ENCODE assay signal across 12 cellular contexts in genomic region chr10:20115929-20116328, GRCh38.
A peak's percentile ranks its signal among the peaks of the same experiment; 100 is the strongest.
DNase-seq lines count a peak whose midpoint lies in the region; ATAC-seq and TF ChIP-seq lines count a peak whose summit lies in the region.
"Had no signal": no experiment of that assay in that cellular context is flagged by ENCODE, and none has a peak within 500 bp of the region (broad histone marks: within the 10 kb centered on the region; RNA-seq: fewer than 3 reads in every experiment).

No MANE protein-coding gene starts in this region.

- H3K36me3 Mint-ChIP-seq in GM23338 (ENCODE audit: low read depth), result peaks cover 17% of the 10 kb centered on the region; the same call in 2 of the 3 replicates
- peaks cover 19% of the 10 kb centered on the region for H3K36me3 Mint-ChIP-seq in neural progenitor cell
- H3K36me3 Mint-ChIP-seq: CD4-positive, CD25-positive, alpha-beta regulatory T cell had no signal

- H4K20me1 ChIP-seq in GM23338 (replicated peaks; ENCODE audit: insufficient read depth) (no peaks in the 10 kb centered on the region), neural progenitor cell (ENCODE audit: low read depth) (no peaks in the 10 kb centered on the region)
- H4K20me1 ChIP-seq: BLaER1 treated with 17β-estradiol and CSF1 and Interleukin-3, amounts not matched to agents 10 nM and 100 nM had no signal

- no peaks in the 10 kb centered on the region for H3K27me3 ChIP-seq in GM23338 (ENCODE audit: insufficient read depth)
- H3K27me3 ChIP-seq in HUES64 (ENCODE audit: insufficient read depth, low read length), result no peaks in the 10 kb centered on the region
- H3K27me3 ChIP-seq in iPS DF 6.9 (ENCODE audit: control insufficient read depth, insufficient read depth, low read length), result no peaks in the 10 kb centered on the region
- H3K27me3 ChIP-seq in neural progenitor cell, result no peaks in the 10 kb centered on the region
- H3K27me3 ChIP-seq: BLaER1 treated with 17β-estradiol and CSF1 and Interleukin-3, amounts not matched to agents 10 nM and 100 nM had no signal

- ATAC-seq in GM23338 (peak; percentile 82), GM21717 (IDR thresholded peaks at IDR 0.05; ENCODE audit: unreplicated experiment) (no peak)
- ATAC-seq: GM12878 had no signal

- H3K27ac Mint-ChIP-seq in GM23338 (peak overlapping the region; percentile 67; the same call in 1 of the 2 replicates), neural progenitor cell (no peak overlapping the region)
- H3K27ac Mint-ChIP-seq: CD4-positive, CD25-positive, alpha-beta regulatory T cell had no signal

- H3K9me2 ChIP-seq in GM23338 (ENCODE audit: insufficient read depth), result no peaks in the 10 kb centered on the region

- no peaks in the 10 kb centered on the region for H3K36me3 ChIP-seq in GM23338 (ENCODE audit: insufficient read depth)
- no peaks in the 10 kb centered on the region for H3K36me3 ChIP-seq in HUES64 (ENCODE audit: insufficient read depth, low read length)
- H3K36me3 ChIP-seq in iPS DF 6.9 (ENCODE audit: control insufficient read depth, insufficient read depth, low read length), result no peaks in the 10 kb centered on the region
- H3K36me3 ChIP-seq in neural progenitor cell, result no peaks in the 10 kb centered on the region

- H3K27me3 Mint-ChIP-seq in GM23338 (ENCODE audit: insufficient read depth, low read depth, poor library complexity) (peaks cover 10% of the 10 kb centered on the region), neural progenitor cell (ENCODE audit: insufficient read depth, low read depth) (no peaks in the 10 kb centered on the region)
- H3K27me3 Mint-ChIP-seq: CD4-positive, CD25-positive, alpha-beta regulatory T cell had no signal

- H3F3A ChIP-seq in GM23338 (replicated peaks; ENCODE audit: low read depth) (no peaks in the 10 kb centered on the region), neural progenitor cell (ENCODE audit: low read depth) (peaks cover 11% of the 10 kb centered on the region)

- no peak overlapping the region for H3K9ac ChIP-seq in HUES64 (ENCODE audit: low read depth, low read length)
- H3K9ac ChIP-seq in neural progenitor cell, result no peak overlapping the region
- H3K9ac ChIP-seq: BLaER1 treated with 17β-estradiol and CSF1 and Interleukin-3, amounts not matched to agents 10 nM and 100 nM had no signal

- H3K4me2 ChIP-seq in GM23338 (peak overlapping the region; percentile 13; the same call in 1 of the 2 replicates), neural progenitor cell (peak overlapping the region; percentile 27)
- H3K4me2 ChIP-seq: BLaER1 treated with 17β-estradiol and CSF1 and Interleukin-3, amounts not matched to agents 10 nM and 100 nM had no signal

- H2AFZ ChIP-seq in GM23338, result no peak overlapping the region
- no peak overlapping the region for H2AFZ ChIP-seq in neural progenitor cell (replicated peaks)

- peak; percentile 65 for DNase-seq in GM23338 (ENCODE audit: low spot score)
- DNase-seq in iPS DF 6.9 (ENCODE audit: low read depth, low spot score), result peak; percentile 5
- peak; percentile 28 for DNase-seq in neural progenitor cell (ENCODE audit: low spot score)
- no peak for DNase-seq in foreskin fibroblast
- no peak for DNase-seq in glomerular visceral epithelial cell (ENCODE audit: extremely low spot score)
- DNase-seq: ACHN; CD4-positive, CD25-positive, alpha-beta regulatory T cell; DMS53 had no signal

- H3K4me3 ChIP-seq in GM23338, result peak overlapping the region; percentile 4; the same call in 1 of the 2 replicates
- H3K4me3 ChIP-seq in HUES64 (ENCODE audit: low read length), result no peak overlapping the region
- no peak overlapping the region for H3K4me3 ChIP-seq in iPS DF 6.9 (ENCODE audit: low read length)
- H3K4me3 ChIP-seq in neural progenitor cell, result no peak overlapping the region
- H3K4me3 ChIP-seq in foreskin fibroblast (ENCODE audit: low read depth in 1 of 2, low read length in 2 of 2), result no peak overlapping the region
- H3K4me3 ChIP-seq: BLaER1 treated with 17β-estradiol and CSF1 and Interleukin-3, amounts not matched to agents 10 nM and 100 nM; GM12878 had no signal

- H3K4me3 Mint-ChIP-seq in GM23338, result peak overlapping the region; percentile 6; the same call in 2 of the 3 replicates
- H3K4me3 Mint-ChIP-seq in neural progenitor cell, result no peak overlapping the region
- H3K4me3 Mint-ChIP-seq: CD4-positive, CD25-positive, alpha-beta regulatory T cell had no signal

- H3K79me2 ChIP-seq in GM23338 (replicated peaks; ENCODE audit: insufficient read depth) (no peaks in the 10 kb centered on the region), neural progenitor cell (ENCODE audit: low read depth) (peaks cover 4% of the 10 kb centered on the region)

- WGBS in HUES64, result 37% methylated on average over 4 of the region's 4 CpGs
- WGBS in iPS DF 6.9 (ENCODE audit: insufficient coverage, insufficient read length), result no CpG with 5 or more reads among the region's 4 CpGs

- H3K4me1 ChIP-seq in GM23338 (ENCODE audit: insufficient read depth), result peaks cover 39% of the 10 kb centered on the region
- peaks cover 41% of the 10 kb centered on the region for H3K4me1 ChIP-seq in HUES64 (ENCODE audit: insufficient read depth, low read length)
- peaks cover 3% of the 10 kb centered on the region; the same call in 1 of the 2 replicates for H3K4me1 ChIP-seq in iPS DF 6.9 (ENCODE audit: control insufficient read depth, insufficient read depth, low read length)
- peaks cover 25% of the 10 kb centered on the region for H3K4me1 ChIP-seq in neural progenitor cell
- H3K4me1 ChIP-seq: BLaER1 treated with 17β-estradiol and CSF1 and Interleukin-3, amounts not matched to agents 10 nM and 100 nM had no signal

- TF ChIP-seq CTCF in GM23338 (conservative IDR thresholded peaks at IDR 0.05; ENCODE audit: low read depth in 2 of 2) (no peak), neural progenitor cell (IDR thresholded peaks at IDR 0.05) (no peak), foreskin fibroblast (IDR thresholded peaks at IDR 0.05; ENCODE audit: low read depth, low read length) (no peak)

- H3K9me3 ChIP-seq in HUES64 (ENCODE audit: insufficient read depth, low read depth, low read length), result no peaks in the 10 kb centered on the region
- no peaks in the 10 kb centered on the region for H3K9me3 ChIP-seq in iPS DF 6.9 (ENCODE audit: control insufficient read depth, insufficient read depth, low read length)
- H3K9me3 ChIP-seq in neural progenitor cell (ENCODE audit: low read depth), result no peaks in the 10 kb centered on the region
- H3K9me3 ChIP-seq: BLaER1 treated with 17β-estradiol and CSF1 and Interleukin-3, amounts not matched to agents 10 nM and 100 nM had no signal

- H3K27ac ChIP-seq in GM23338 (ENCODE audit: low read depth) (no peak overlapping the region), HUES64 (ENCODE audit: low read depth, low read length) (peak overlapping the region; percentile 75; the same call in 1 of the 2 replicates), iPS DF 6.9 (ENCODE audit: low read length) (no peak overlapping the region), neural progenitor cell (no peak overlapping the region)
- H3K27ac ChIP-seq: BLaER1 treated with 17β-estradiol and CSF1 and Interleukin-3, amounts not matched to agents 10 nM and 100 nM had no signal

- H3K4me1 Mint-ChIP-seq in GM23338 (peaks cover 62% of the 10 kb centered on the region), neural progenitor cell (peaks cover 7% of the 10 kb centered on the region)
- H3K4me1 Mint-ChIP-seq: CD4-positive, CD25-positive, alpha-beta regulatory T cell had no signal

- H3K9me3 Mint-ChIP-seq in GM23338, result no peaks in the 10 kb centered on the region; the same call in 2 of the 3 replicates
- H3K9me3 Mint-ChIP-seq in neural progenitor cell, result peaks cover 2% of the 10 kb centered on the region

TF ChIP-seq in GM23338, 12 proteins besides CTCF, POLR2A, EP300 and RAD21 (continues in another document):
- no peak for TF ChIP-seq EZH2 (IDR thresholded peaks at IDR 0.05; ENCODE audit: low read depth, unreplicated experiment)
- TF ChIP-seq CREB1 (CRISPR knock-in tag; IDR thresholded peaks at IDR 0.05; ENCODE audit: low read depth), result no peak

Comparison
In these comparisons a context has a peak if more than half of its experiments do, and no peak if none do; other contexts are left out.
1. DNase-seq: peak in GM23338 (single experiment), iPS DF 6.9 (single experiment) and neural progenitor cell (single experiment); none in foreskin fibroblast (0 of 2) and glomerular visceral epithelial cell (single experiment).